1 cellular context compared by ENCODE assay signal in the genomic region with DNA sequence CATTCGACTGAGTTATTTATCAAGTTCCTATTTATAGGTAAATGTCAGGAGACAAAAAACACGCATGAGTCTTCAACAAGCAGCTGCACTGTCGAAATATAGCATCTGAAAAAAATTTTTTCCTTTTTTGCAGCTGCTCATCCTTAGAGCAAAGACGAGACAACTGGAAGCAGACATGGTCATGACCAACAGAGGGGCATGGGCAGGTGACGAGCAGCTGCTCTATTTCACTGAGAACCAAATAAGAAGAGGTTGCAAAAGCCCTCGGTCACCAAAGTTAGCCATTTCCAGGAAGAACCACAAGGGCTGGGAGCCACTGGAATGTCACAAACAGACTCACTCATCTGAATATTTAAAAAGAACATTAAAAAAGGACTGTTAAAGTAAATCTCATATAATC.
TF ChIP-seq lines count a peak whose summit lies in the region.

No MANE protein-coding gene starts in this region.

TF ChIP-seq in WTC11, 78 proteins besides CTCF, POLR2A, EP300 and RAD21 (continued from another document):
- TF ChIP-seq, protein P1, sequence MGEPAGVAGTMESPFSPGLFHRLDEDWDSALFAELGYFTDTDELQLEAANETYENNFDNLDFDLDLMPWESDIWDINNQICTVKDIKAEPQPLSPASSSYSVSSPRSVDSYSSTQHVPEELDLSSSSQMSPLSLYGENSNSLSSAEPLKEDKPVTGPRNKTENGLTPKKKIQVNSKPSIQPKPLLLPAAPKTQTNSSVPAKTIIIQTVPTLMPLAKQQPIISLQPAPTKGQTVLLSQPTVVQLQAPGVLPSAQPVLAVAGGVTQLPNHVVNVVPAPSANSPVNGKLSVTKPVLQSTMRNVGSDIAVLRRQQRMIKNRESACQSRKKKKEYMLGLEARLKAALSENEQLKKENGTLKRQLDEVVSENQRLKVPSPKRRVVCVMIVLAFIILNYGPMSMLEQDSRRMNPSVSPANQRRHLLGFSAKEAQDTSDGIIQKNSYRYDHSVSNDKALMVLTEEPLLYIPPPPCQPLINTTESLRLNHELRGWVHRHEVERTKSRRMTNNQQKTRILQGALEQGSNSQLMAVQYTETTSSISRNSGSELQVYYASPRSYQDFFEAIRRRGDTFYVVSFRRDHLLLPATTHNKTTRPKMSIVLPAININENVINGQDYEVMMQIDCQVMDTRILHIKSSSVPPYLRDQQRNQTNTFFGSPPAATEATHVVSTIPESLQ (CRISPR knock-in tag; IDR thresholded peaks at IDR 0.05) = no peak
- no peak for TF ChIP-seq ZNF396 (CRISPR knock-in tag; IDR thresholded peaks at IDR 0.05; ENCODE audit: borderline replicate concordance)
- TF ChIP-seq, protein P2, sequence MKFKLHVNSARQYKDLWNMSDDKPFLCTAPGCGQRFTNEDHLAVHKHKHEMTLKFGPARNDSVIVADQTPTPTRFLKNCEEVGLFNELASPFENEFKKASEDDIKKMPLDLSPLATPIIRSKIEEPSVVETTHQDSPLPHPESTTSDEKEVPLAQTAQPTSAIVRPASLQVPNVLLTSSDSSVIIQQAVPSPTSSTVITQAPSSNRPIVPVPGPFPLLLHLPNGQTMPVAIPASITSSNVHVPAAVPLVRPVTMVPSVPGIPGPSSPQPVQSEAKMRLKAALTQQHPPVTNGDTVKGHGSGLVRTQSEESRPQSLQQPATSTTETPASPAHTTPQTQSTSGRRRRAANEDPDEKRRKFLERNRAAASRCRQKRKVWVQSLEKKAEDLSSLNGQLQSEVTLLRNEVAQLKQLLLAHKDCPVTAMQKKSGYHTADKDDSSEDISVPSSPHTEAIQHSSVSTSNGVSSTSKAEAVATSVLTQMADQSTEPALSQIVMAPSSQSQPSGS (CRISPR knock-in tag; IDR thresholded peaks at IDR 0.05; ENCODE audit: borderline replicate concordance, low read depth) = no peak
